In genomic region chr9:96026655-96027213, GRCh38 we compare ENCODE assay signal across 14 cellular contexts.
DNase-seq lines count a peak whose midpoint lies in the region; ATAC-seq, FAIRE-seq and TF ChIP-seq lines count a peak whose summit lies in the region.
"Had no signal": no experiment of that assay in that cellular context is flagged by ENCODE, and none has a peak within 500 bp of the region (broad histone marks: within the 10 kb centered on the region; RNA-seq: fewer than 3 reads in every experiment).

No MANE protein-coding gene starts in this region.

- peak; percentile 98 for FAIRE-seq in urothelium cell line (lab: Jason Lieb, UNC)
- FAIRE-seq: endometrium, small intestine had no signal

- H3K27me3 ChIP-seq in right atrium auricular region (peaks cover 0 to 6% of the 10 kb centered on the region in 2 donors), left lung (peaks cover 10 to 70% of the 10 kb centered on the region in 2 donors)

- DNase-seq in right atrium auricular region (ENCODE audit: low spot score) (no peak), cardiac septum (ENCODE audit: low spot score) (no peak), coronary artery (ENCODE audit: low spot score) (no peak), natural killer cell (no peak), urothelium cell line (ENCODE audit: low spot score) (no peak), left lung (no peak)
- DNase-seq: AML-193, HFFc6, Karpas-422, NCI-H2081 treated with DMSO at 0.1 percent for 48 hours, small intestine had no signal

- H3K4me1 ChIP-seq in right atrium auricular region (peaks cover 0 to 34% of the 10 kb centered on the region in 2 donors), left lung (peaks cover 9 to 25% of the 10 kb centered on the region in 2 donors)

- H3K27me3 Mint-ChIP-seq in natural killer cell (ENCODE audit: low read depth in 2 of 2): peaks cover 0 to 9% of the 10 kb centered on the region in 2 donors

- peak overlapping the region; percentile 97 for H3K4me3 Mint-ChIP-seq in natural killer cell
- H3K4me3 Mint-ChIP-seq: HFFc6 had no signal

- H3K36me3 ChIP-seq in right atrium auricular region (no peaks in the 10 kb centered on the region), left lung (no peaks in the 10 kb centered on the region)

- H3K9me3 ChIP-seq in right atrium auricular region (no peaks in the 10 kb centered on the region), left lung (no peaks in the 10 kb centered on the region)

- TF ChIP-seq CTCF in right atrium auricular region (IDR thresholded peaks at IDR 0.05) (no peak), coronary artery (IDR thresholded peaks at IDR 0.05) (no peak), natural killer cell (IDR thresholded peaks at IDR 0.05) (no peak), left lung (IDR thresholded peaks at IDR 0.05) (no peak)

- intact Hi-C loops in cardiac septum (cut with DNase I): no loop called here
- intact Hi-C loops in natural killer cell (cut with micrococcal nuclease): no loop called here
- intact Hi-C loops in left lung (cut with DNase I): no loop called here

- ATAC-seq in natural killer cell: peak in 1 of 3 donors; percentile 25
- no peak for ATAC-seq in GM19395 (IDR thresholded peaks at IDR 0.05; ENCODE audit: unreplicated experiment)
- no peak for ATAC-seq in left lung
- ATAC-seq in HG02588 (IDR thresholded peaks at IDR 0.05; ENCODE audit: unreplicated experiment): no peak

- H3K36me3 Mint-ChIP-seq in natural killer cell: no peaks in the 10 kb centered on the region

- H3K27ac ChIP-seq in right atrium auricular region (peak overlapping the region in 1 of 2 donors; percentile 23), coronary artery (peak overlapping the region in 1 of 2 donors; percentile 49), left lung (no peak overlapping the region)

- H3K9me3 Mint-ChIP-seq in natural killer cell: no peaks in the 10 kb centered on the region
- H3K9me3 Mint-ChIP-seq: HFFc6 had no signal

- H3K4me1 Mint-ChIP-seq in natural killer cell: peaks cover 63% of the 10 kb centered on the region in 2 donors

- peak overlapping the region; percentile 26 to 49 for H3K4me3 ChIP-seq in right atrium auricular region
- peak overlapping the region; percentile 70 for H3K4me3 ChIP-seq in coronary artery
- H3K4me3 ChIP-seq in left lung: no peak overlapping the region

- H3K27ac Mint-ChIP-seq in natural killer cell: peak overlapping the region; percentile 92 to 99
- H3K27ac Mint-ChIP-seq: HFFc6 had no signal

Comparison
In these comparisons a context has a peak if more than half of its experiments do, and no peak if none do; other contexts are left out.
1. H3K4me3 ChIP-seq: peak in right atrium auricular region (2 of 2) and coronary artery (single experiment); none in left lung (0 of 2).